34 cellular contexts compared by ENCODE assay signal in genomic region chr1:230131457-230131856, GRCh38.
"Had no signal": no experiment of that assay in that cellular context is flagged by ENCODE, and none has a peak within 500 bp of the region (broad histone marks: within the 10 kb centered on the region; RNA-seq: fewer than 3 reads in every experiment).

No MANE protein-coding gene starts in this region.

- H3K9ac ChIP-seq: parathyroid adenoma had no signal

- H3K27ac ChIP-seq: adrenal gland, body of pancreas, coronary artery, dorsolateral prefrontal cortex, hepatocyte, parathyroid adenoma, psoas muscle, suprapubic skin, tibial artery, upper lobe of right lung had no signal

- H3K9me3 Mint-ChIP-seq: activated naive CD4-positive, alpha-beta T cell treated with anti-CD3 and anti-CD28 coated beads for 36 hours; activated naive CD8-positive, alpha-beta T cell treated with anti-CD3 and anti-CD28 coated beads for 36 hours; activated T-helper 1 cell treated with anti-CD3 and anti-CD28 coated beads, Interleukin-12 subunit alpha, Interleukin-12 subunit beta, Interleukin-2, Interleukin-4 antibody, amounts not matched to agents 30 ng/mL and 10 ng/mL and 1 ng/mL, durations not matched to agents 14 hours and 24 hours and 36 hours; mesothelial cell of epicardium; naive B cell had no signal

- H3K4me3 Mint-ChIP-seq: activated naive CD4-positive, alpha-beta T cell treated with anti-CD3 and anti-CD28 coated beads for 36 hours; activated naive CD8-positive, alpha-beta T cell treated with anti-CD3 and anti-CD28 coated beads for 36 hours; activated T-helper 1 cell treated with anti-CD3 and anti-CD28 coated beads, Interleukin-12 subunit alpha, Interleukin-12 subunit beta, Interleukin-2, Interleukin-4 antibody, amounts not matched to agents 30 ng/mL and 10 ng/mL and 1 ng/mL, durations not matched to agents 14 hours and 24 hours and 36 hours; mesothelial cell of epicardium; naive B cell had no signal

- H3K4me1 ChIP-seq: parathyroid adenoma had no signal

- H2AFZ ChIP-seq: hepatocyte, parathyroid adenoma had no signal

- H3K4me3 ChIP-seq: adrenal gland, body of pancreas, coronary artery, dorsolateral prefrontal cortex, gastroesophageal sphincter, hepatocyte, psoas muscle, smooth muscle cell, suprapubic skin, tibial artery, upper lobe of right lung had no signal

- H3K27me3 ChIP-seq: adrenal gland, body of pancreas, dorsolateral prefrontal cortex, gastroesophageal sphincter, hepatocyte, suprapubic skin, tibial artery, upper lobe of right lung had no signal

- H3K36me3 Mint-ChIP-seq: mesothelial cell of epicardium, naive B cell had no signal

- H3K4me2 ChIP-seq: hepatocyte had no signal

- H3K9me3 ChIP-seq: adrenal gland, body of pancreas, gastroesophageal sphincter, psoas muscle, suprapubic skin, tibial artery, upper lobe of right lung had no signal

- H3K79me2 ChIP-seq: parathyroid adenoma had no signal

- ATAC-seq: activated CD4-positive, CD25-positive, alpha-beta regulatory T cell treated with anti-CD3 and anti-CD28 coated beads, Interleukin-2, amount 50 U/mL, for 24 hours; body of pancreas; gastroesophageal sphincter; left ventricle myocardium superior; psoas muscle; upper lobe of right lung had no signal

- H3K27ac Mint-ChIP-seq: activated naive CD4-positive, alpha-beta T cell treated with anti-CD3 and anti-CD28 coated beads for 36 hours; activated naive CD8-positive, alpha-beta T cell treated with anti-CD3 and anti-CD28 coated beads for 36 hours; activated T-helper 1 cell treated with anti-CD3 and anti-CD28 coated beads, Interleukin-12 subunit alpha, Interleukin-12 subunit beta, Interleukin-2, Interleukin-4 antibody, amounts not matched to agents 30 ng/mL and 10 ng/mL and 1 ng/mL, durations not matched to agents 14 hours and 24 hours and 36 hours; mesothelial cell of epicardium had no signal

- H3K27me3 Mint-ChIP-seq: activated naive CD8-positive, alpha-beta T cell treated with anti-CD3 and anti-CD28 coated beads for 36 hours; naive B cell had no signal

- H3K36me3 ChIP-seq: adrenal gland, gastroesophageal sphincter, suprapubic skin, tibial artery, upper lobe of right lung had no signal

- DNase-seq: activated CD4-positive, alpha-beta T cell treated with anti-CD3 and anti-CD28 coated beads for 48 hours; activated CD4-positive, alpha-beta T cell treated with anti-CD3 and anti-CD28 coated beads, Interleukin-2, amount 50 U/mL, for 48 hours; activated CD8-positive, alpha-beta memory T cell treated with anti-CD3 and anti-CD28 coated beads for 24 hours; activated CD8-positive, alpha-beta memory T cell treated with anti-CD3 and anti-CD28 coated beads, Interleukin-2, amount 50 U/mL, for 4 hours; activated effector memory CD4-positive, alpha-beta T cell treated with anti-CD3 and anti-CD28 coated beads, Interleukin-2, amount 50 U/mL, for 16 hours; activated naive CD4-positive, alpha-beta T cell treated with anti-CD3 and anti-CD28 coated beads for 36 hours; activated naive CD8-positive, alpha-beta T cell treated with anti-CD3 and anti-CD28 coated beads for 36 hours; activated T-cell treated with anti-CD3 and anti-CD28 coated beads, Interleukin-2, amount 50 U/mL, for 1 hour; adrenal gland; aorta; body of pancreas; dorsolateral prefrontal cortex; effector memory CD4-positive, alpha-beta T cell; islet precursor cell; left ventricle myocardium superior; mammary epithelial cell; naive B cell; nucleus accumbens; psoas muscle; stimulated activated CD4-positive, alpha-beta T cell treated with anti-CD3 and anti-CD28 coated beads, Interleukin-1b, Interleukin-23, amount 100 ng/mL, for 48 hours; stimulated activated CD4-positive, alpha-beta T cell treated with anti-CD3 and anti-CD28 coated beads, Interleukin-4, amount 100 ng/mL, for 4 hours; stimulated activated CD8-positive, alpha-beta memory T cell treated with anti-CD3 and anti-CD28 coated beads, Interleukin-4, amount 100 ng/mL, for 48 hours; stimulated activated naive CD4-positive, alpha-beta T cell; tibial artery; upper lobe of right lung had no signal
